Comparison of ENCODE assay signal across 20 cellular contexts in genomic region chr16:4512473-4512872, GRCh38. TPM values are rescaled to one million over a fixed set of nuclear protein-coding genes. Genes with fewer than 3 reads are reported as not detected.
DNase-seq lines count a peak whose midpoint lies in the region; ATAC-seq and TF ChIP-seq lines count a peak whose summit lies in the region.
"Had no signal": no experiment of that assay in that cellular context is flagged by ENCODE, and none has a peak within 500 bp of the region (broad histone marks: within the 10 kb centered on the region; RNA-seq: fewer than 3 reads in every experiment).

No MANE protein-coding gene starts in this region.

- H3K27ac ChIP-seq in osteoblast (ENCODE audit: low read depth, low read length) = no peak overlapping the region
- H3K27ac ChIP-seq: 22Rv1, left lung, parathyroid adenoma, thoracic aorta had no signal

- POLR2A ChIA-PET in WTC11 (lab: Charles Lee) = interaction anchor here (1.5 kb wide), 1 partner anchor 61 kb away, joined by 3 read pairs; no protein-coding TSS in a partner anchor

- H3K4me3 ChIP-seq in endocrine pancreas (ENCODE audit: control insufficient read depth, insufficient read depth, low read length) = no peak overlapping the region
- no peak overlapping the region for H3K4me3 ChIP-seq in osteoblast (ENCODE audit: insufficient read depth, low read length)
- H3K4me3 ChIP-seq: cardiac muscle cell, left lung, thoracic aorta had no signal

- peak overlapping the region; percentile 59 for H3K27ac Mint-ChIP-seq in T-helper 1 cell treated with Interleukin-12 subunit alpha and Interleukin-12 subunit beta and Interleukin-4 antibody, amounts not matched to agents 30 μg/mL and 1 μg/mL, for 36 hours
- peak overlapping the region; percentile 61; the same call in 1 of the 2 replicates for H3K27ac Mint-ChIP-seq in WTC11

- ATAC-seq in WTC11 (no peak), HG03280 (IDR thresholded peaks at IDR 0.05; ENCODE audit: unreplicated experiment) (no peak)
- ATAC-seq: activated CD4-positive, CD25-positive, alpha-beta regulatory T cell treated with anti-CD3 and anti-CD28 coated beads, Interleukin-2, amount 50 U/mL, for 24 hours; left lung had no signal

- H3K79me2 ChIP-seq in osteoblast (ENCODE audit: insufficient read depth, low read length) = peaks cover 2% of the 10 kb centered on the region
- H3K79me2 ChIP-seq: parathyroid adenoma had no signal

- no peak overlapping the region for H2AFZ ChIP-seq in osteoblast (ENCODE audit: low read length)
- H2AFZ ChIP-seq: parathyroid adenoma had no signal

- no peak for DNase-seq in T-helper 1 cell
- DNase-seq in WTC11 (ENCODE audit: low spot score) = no peak
- peak; percentile 22 for DNase-seq in osteoblast (ENCODE audit: insufficient read length, low spot score, missing footprints)
- no peak for DNase-seq in NCI-H187 (lab: John Stamatoyannopoulos, UW)
- DNase-seq in NCI-H524 (lab: John Stamatoyannopoulos, UW) = no peak
- DNase-seq: foreskin fibroblast; left lung; NCI-H2029 treated with DMSO at 0.1 percent for 48 hours; NCI-H524 treated with DMSO at 0.1 percent for 48 hours; SHP77; stimulated activated CD4-positive, alpha-beta T cell treated with anti-CD3 and anti-CD28 coated beads, Interleukin-4, amount 100 ng/mL, for 1 hour; T-helper 9 cell had no signal

- CTCF ChIA-PET in WTC11 (lab: Charles Lee) = interaction anchor here (0.6 to 2.0 kb wide), 5 partner anchors 38 to 170 kb away, joined by 3 to 15 read pairs (median 5); no protein-coding TSS in a partner anchor

- peaks cover 6% of the 10 kb centered on the region for H4K20me1 ChIP-seq in osteoblast (ENCODE audit: insufficient read depth, low read length)

- H3K27me3 ChIP-seq in endocrine pancreas (ENCODE audit: control insufficient read depth, insufficient read depth, low read length) = no peaks in the 10 kb centered on the region
- H3K27me3 ChIP-seq in osteoblast (ENCODE audit: insufficient read depth, low read length) = no peaks in the 10 kb centered on the region
- H3K27me3 ChIP-seq: cardiac muscle cell, left lung had no signal

- no peak overlapping the region for H3K4me3 Mint-ChIP-seq in T-helper 1 cell treated with Interleukin-12 subunit alpha and Interleukin-12 subunit beta and Interleukin-4 antibody, amounts not matched to agents 30 μg/mL and 1 μg/mL, for 36 hours
- no peak overlapping the region for H3K4me3 Mint-ChIP-seq in WTC11

- TF ChIP-seq CTCF in WTC11 (IDR thresholded peaks at IDR 0.05) (no peak), osteoblast (IDR thresholded peaks at IDR 0.05; ENCODE audit: extremely low read depth, low read depth, low read length) (no peak)

- no peaks in the 10 kb centered on the region for H3K9me3 Mint-ChIP-seq in T-helper 1 cell treated with Interleukin-12 subunit alpha and Interleukin-12 subunit beta and Interleukin-4 antibody, amounts not matched to agents 30 μg/mL and 1 μg/mL, for 36 hours
- H3K9me3 Mint-ChIP-seq in WTC11 = no peaks in the 10 kb centered on the region

- no peaks in the 10 kb centered on the region for H3K9me3 ChIP-seq in endocrine pancreas (ENCODE audit: control insufficient read depth, low read length)
- no peaks in the 10 kb centered on the region for H3K9me3 ChIP-seq in osteoblast (ENCODE audit: low read depth, low read length)
- H3K9me3 ChIP-seq: left lung, thoracic aorta had no signal

- no peaks in the 10 kb centered on the region for H3K27me3 Mint-ChIP-seq in T-helper 1 cell treated with Interleukin-12 subunit alpha and Interleukin-12 subunit beta and Interleukin-4 antibody, amounts not matched to agents 30 μg/mL and 1 μg/mL, for 36 hours (ENCODE audit: low read depth)
- H3K27me3 Mint-ChIP-seq in WTC11 (ENCODE audit: low read depth) = no peaks in the 10 kb centered on the region

- no peak overlapping the region for H3K4me2 ChIP-seq in osteoblast (ENCODE audit: insufficient read depth, low read length)

- H3K4me1 Mint-ChIP-seq in T-helper 1 cell treated with Interleukin-12 subunit alpha and Interleukin-12 subunit beta and Interleukin-4 antibody, amounts not matched to agents 30 μg/mL and 1 μg/mL, for 36 hours (ENCODE audit: low read depth) = peaks cover 26% of the 10 kb centered on the region
- peaks cover 7% of the 10 kb centered on the region; the same call in 1 of the 2 replicates for H3K4me1 Mint-ChIP-seq in WTC11

- H3K4me1 ChIP-seq in endocrine pancreas (ENCODE audit: control insufficient read depth, insufficient read depth, low read length) (no peaks in the 10 kb centered on the region), osteoblast (ENCODE audit: insufficient read depth, low read length) (no peaks in the 10 kb centered on the region)
- H3K4me1 ChIP-seq: parathyroid adenoma had no signal

- peak overlapping the region; percentile 19 for H3K9ac ChIP-seq in endocrine pancreas (ENCODE audit: control insufficient read depth, insufficient read depth, low read length)
- H3K9ac ChIP-seq: parathyroid adenoma had no signal

- H3K36me3 Mint-ChIP-seq in T-helper 1 cell treated with Interleukin-12 subunit alpha and Interleukin-12 subunit beta and Interleukin-4 antibody, amounts not matched to agents 30 μg/mL and 1 μg/mL, for 36 hours (ENCODE audit: low read depth) = peaks cover 31% of the 10 kb centered on the region
- H3K36me3 Mint-ChIP-seq in WTC11 = peaks cover 10% of the 10 kb centered on the region; the same call in 1 of the 2 replicates

- H3K36me3 ChIP-seq in endocrine pancreas (ENCODE audit: control insufficient read depth, insufficient read depth, low read length) (peaks cover 3% of the 10 kb centered on the region), osteoblast (ENCODE audit: insufficient read depth, low read length) (peaks cover 43% of the 10 kb centered on the region)

TF ChIP-seq in WTC11, 78 proteins besides CTCF, POLR2A, EP300 and RAD21 (continues in another document):
- TF ChIP-seq TP53 (CRISPR knock-in tag; IDR thresholded peaks at IDR 0.05) = no peak
- TF ChIP-seq, protein P1, sequence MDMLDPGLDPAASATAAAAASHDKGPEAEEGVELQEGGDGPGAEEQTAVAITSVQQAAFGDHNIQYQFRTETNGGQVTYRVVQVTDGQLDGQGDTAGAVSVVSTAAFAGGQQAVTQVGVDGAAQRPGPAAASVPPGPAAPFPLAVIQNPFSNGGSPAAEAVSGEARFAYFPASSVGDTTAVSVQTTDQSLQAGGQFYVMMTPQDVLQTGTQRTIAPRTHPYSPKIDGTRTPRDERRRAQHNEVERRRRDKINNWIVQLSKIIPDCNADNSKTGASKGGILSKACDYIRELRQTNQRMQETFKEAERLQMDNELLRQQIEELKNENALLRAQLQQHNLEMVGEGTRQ (CRISPR knock-in tag; IDR thresholded peaks at IDR 0.05) = no peak
- no peak for TF ChIP-seq NFYB (CRISPR knock-in tag; conservative IDR thresholded peaks at IDR 0.05; ENCODE audit: low read depth)
- TF ChIP-seq, protein P2, sequence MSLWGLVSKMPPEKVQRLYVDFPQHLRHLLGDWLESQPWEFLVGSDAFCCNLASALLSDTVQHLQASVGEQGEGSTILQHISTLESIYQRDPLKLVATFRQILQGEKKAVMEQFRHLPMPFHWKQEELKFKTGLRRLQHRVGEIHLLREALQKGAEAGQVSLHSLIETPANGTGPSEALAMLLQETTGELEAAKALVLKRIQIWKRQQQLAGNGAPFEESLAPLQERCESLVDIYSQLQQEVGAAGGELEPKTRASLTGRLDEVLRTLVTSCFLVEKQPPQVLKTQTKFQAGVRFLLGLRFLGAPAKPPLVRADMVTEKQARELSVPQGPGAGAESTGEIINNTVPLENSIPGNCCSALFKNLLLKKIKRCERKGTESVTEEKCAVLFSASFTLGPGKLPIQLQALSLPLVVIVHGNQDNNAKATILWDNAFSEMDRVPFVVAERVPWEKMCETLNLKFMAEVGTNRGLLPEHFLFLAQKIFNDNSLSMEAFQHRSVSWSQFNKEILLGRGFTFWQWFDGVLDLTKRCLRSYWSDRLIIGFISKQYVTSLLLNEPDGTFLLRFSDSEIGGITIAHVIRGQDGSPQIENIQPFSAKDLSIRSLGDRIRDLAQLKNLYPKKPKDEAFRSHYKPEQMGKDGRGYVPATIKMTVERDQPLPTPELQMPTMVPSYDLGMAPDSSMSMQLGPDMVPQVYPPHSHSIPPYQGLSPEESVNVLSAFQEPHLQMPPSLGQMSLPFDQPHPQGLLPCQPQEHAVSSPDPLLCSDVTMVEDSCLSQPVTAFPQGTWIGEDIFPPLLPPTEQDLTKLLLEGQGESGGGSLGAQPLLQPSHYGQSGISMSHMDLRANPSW (CRISPR knock-in tag; conservative IDR thresholded peaks at IDR 0.05; ENCODE audit: low read depth) = no peak
- TF ChIP-seq MYBL2 (CRISPR knock-in tag; IDR thresholded peaks at IDR 0.05) = no peak

RNA-seq across cellular contexts. Expression of gene CDIP1, which starts 26.1 kb away (rescaled TPM):
- total RNA-seq in WTC11 (2021) (68.9 to 79.2 TPM (median 78.9 TPM) in 3 replicates), osteoblast (10.5 and 13.6 TPM in 2 replicates)

RNA-seq across cellular contexts. Expression of gene HMOX2, which starts 36.3 kb away (rescaled TPM):
- total RNA-seq in WTC11 (2021) (29.5 to 42.6 TPM (median 31.1 TPM) in 3 replicates), osteoblast (39.4 and 44.5 TPM in 2 replicates)

RNA-seq across cellular contexts. Expression of gene NMRAL1, which starts 38.0 kb away (rescaled TPM):
- total RNA-seq in WTC11 (2021) (68.1 to 77.6 TPM (median 69.5 TPM) in 3 replicates), osteoblast (71.0 and 90.5 TPM in 2 replicates)

RNA-seq across cellular contexts. Expression of gene C16orf96, which starts 43.7 kb away (rescaled TPM):
- total RNA-seq in WTC11 (2021) (1.3 to 2.1 TPM (median 1.5 TPM) in 3 replicates), osteoblast (under 0.01 TPM in 1 of 2 replicates, not detected in the other)
- total RNA-seq: thoracic aorta had no signal
